In the genomic region with DNA sequence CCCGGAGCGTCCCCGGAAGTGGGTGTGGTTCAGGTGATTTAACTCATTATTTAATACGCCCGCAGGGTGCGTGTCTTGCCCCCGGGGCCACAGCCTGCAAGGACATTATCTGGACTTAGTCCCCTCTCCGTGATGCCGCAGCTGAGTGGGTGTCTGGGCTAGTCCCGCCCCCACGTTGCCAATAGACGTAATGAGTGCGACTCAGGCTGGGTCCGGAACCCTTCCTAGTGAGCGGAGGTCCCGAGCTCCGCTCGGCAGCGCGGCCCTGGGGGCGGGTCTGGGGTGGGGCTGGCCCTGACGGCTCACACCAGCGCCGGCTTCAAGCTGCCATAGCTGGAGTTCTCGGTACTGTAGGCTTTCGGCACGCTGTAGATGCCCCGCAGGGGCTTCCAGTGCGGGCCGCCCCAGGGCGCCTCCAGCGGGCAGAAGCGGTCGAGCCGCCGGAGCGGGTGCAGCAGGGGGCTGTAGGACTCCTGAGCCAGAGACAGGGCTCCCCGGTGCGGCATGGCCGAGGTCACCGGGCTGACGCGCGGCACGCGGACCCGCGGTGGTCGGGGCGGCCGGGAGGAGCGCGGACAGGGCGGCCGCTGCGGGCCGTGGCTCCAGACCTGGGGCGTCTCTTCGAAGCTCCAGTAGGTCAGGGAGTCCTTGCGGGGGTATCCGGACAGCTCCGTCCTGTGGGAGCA, we compare ENCODE assay signal across 8 cellular contexts. TPM values are rescaled to one million over a fixed set of nuclear protein-coding genes. Genes with fewer than 3 reads are reported as not detected.
A peak's percentile ranks its signal among the peaks of the same experiment; 100 is the strongest.
DNase-seq lines count a peak whose midpoint lies in the region; ATAC-seq and TF ChIP-seq lines count a peak whose summit lies in the region.

No MANE protein-coding gene starts in this region.

- TF ChIP-seq RAD21 in HCT116 (IDR thresholded peaks at IDR 0.05; ENCODE audit: low read depth) = no peak

- H3K79me2 ChIP-seq in HCT116 (ENCODE audit: insufficient read depth, low read length) = no peaks in the 10 kb centered on the region
- no peaks in the 10 kb centered on the region for H3K79me2 ChIP-seq in parathyroid adenoma

- DNase-seq in CD14-positive monocyte (ENCODE audit: low spot score) = no peak
- peak; percentile 60 for DNase-seq in HCT116 (ENCODE audit: low read depth, low spot score)
- DNase-seq in RPMI7951 (ENCODE audit: low read depth) = peak; percentile 55
- peak; percentile 57 for DNase-seq in activated effector memory CD4-positive, alpha-beta T cell treated with Interleukin-2 at 50 U/mL for 16 hours
- peak; percentile 41 for DNase-seq in foreskin melanocyte
- DNase-seq in NCI-H774 (lab: John Stamatoyannopoulos, UW) = no peak

- H2AFZ ChIP-seq in HCT116 (ENCODE audit: low read depth, low read length, poor library complexity, severe bottlenecking) (no peak overlapping the region), parathyroid adenoma (peak overlapping the region; percentile 68)

- no peak overlapping the region for H3K27ac Mint-ChIP-seq in CD14-positive monocyte

- H3K27me3 Mint-ChIP-seq in CD14-positive monocyte (ENCODE audit: low read depth in 3 of 3) = peaks cover 36 to 48% (median 48%) of the 10 kb centered on the region in 3 donors

- POLR2A ChIA-PET in HCT116 (lab: Charles Lee) = interaction anchor here (0.6 to 2.3 kb wide), 3 partner anchors 24 to 38 kb away, joined by 3 to 9 read pairs (median 7); a partner anchor contains a TSS

- peak overlapping the region; percentile 95 for H3K27ac ChIP-seq in HCT116 (ENCODE audit: low read depth, low read length)
- no peak overlapping the region for H3K27ac ChIP-seq in parathyroid adenoma

- H3K36me3 ChIP-seq in HCT116 (ENCODE audit: control insufficient read depth in 1 of 2, insufficient read depth in 2 of 2, low read length in 2 of 2) (peaks cover 6 to 11% of the 10 kb centered on the region in 2 experiments; a peak in 2 of 4 replicates), parathyroid adenoma (ENCODE audit: control insufficient read depth, insufficient read depth, low read length) (no peaks in the 10 kb centered on the region)

- RAD21 ChIA-PET in HCT116 (lab: Charles Lee; ENCODE audit: low non-redundant PET in 1 of 2, low total read pairs in 2 of 2, uncharacterized antibody in 2 of 2, unreplicated experiment in 2 of 2) = no interaction called here

- H3K9me2 ChIP-seq in HCT116 (ENCODE audit: insufficient read depth) = no peaks in the 10 kb centered on the region

- no TSS peak for BruUV-seq in HCT116 (replicated peaks; lab: Mats Ljungman, UMichigan)

- H3K9me3 ChIP-seq in HCT116 (ENCODE audit: control insufficient read depth in 1 of 2, insufficient read depth in 1 of 2, low read depth in 1 of 2, low read length in 2 of 2) (no peaks in the 10 kb centered on the region), parathyroid adenoma (ENCODE audit: control insufficient read depth, low read length) (no peaks in the 10 kb centered on the region)

- intact Hi-C loops in CD14-positive monocyte (cut with micrococcal nuclease) (no loop called here), HCT116 (cut with micrococcal nuclease) (no loop called here)

- H3K9me3 Mint-ChIP-seq in CD14-positive monocyte = peaks cover 0 to 10% (median 5%) of the 10 kb centered on the region in 7 donors

- CTCF ChIA-PET in HCT116 (lab: Charles Lee) = interaction anchor here (0.8 to 4.3 kb wide), 6 partner anchors 14 to 222 kb away, joined by 3 to 44 read pairs (median 6); a partner anchor contains a TSS

- peak; percentile 67 for TF ChIP-seq CTCF in CD14-positive monocyte (IDR thresholded peaks at IDR 0.05)
- peak in 2 of 3 experiments; percentile 47 to 53; a peak in 4 of 6 replicates for TF ChIP-seq CTCF in HCT116 (IDR thresholded peaks at IDR 0.05 in 2 of 3, conservative IDR thresholded peaks at IDR 0.05 in 1 of 3; ENCODE audit: borderline replicate concordance in 1 of 3, insufficient read depth in 1 of 3, low read depth in 2 of 3, low read length in 2 of 3)
- peak; percentile 41 for TF ChIP-seq CTCF in parathyroid adenoma (IDR thresholded peaks at IDR 0.05)

- H3K9ac ChIP-seq in HCT116 (ENCODE audit: low read length) (peak overlapping the region; percentile 77), parathyroid adenoma (no peak overlapping the region)

- H3K4me2 ChIP-seq in HCT116 (ENCODE audit: low read length) (peak overlapping the region; percentile 95), parathyroid adenoma (ENCODE audit: low read length) (peak overlapping the region; percentile 88)

- H3K27me3 ChIP-seq in HCT116 (ENCODE audit: insufficient read depth, low read length) (no peaks in the 10 kb centered on the region), parathyroid adenoma (ENCODE audit: control insufficient read depth, insufficient read depth, low read length) (no peaks in the 10 kb centered on the region)

- ATAC-seq in HCT116 (peak; percentile 73), GM19395 (IDR thresholded peaks at IDR 0.05; ENCODE audit: unreplicated experiment) (no peak)

- peak overlapping the region; percentile 91 to 96 for H3K4me3 Mint-ChIP-seq in CD14-positive monocyte

- peak; percentile 36 for TF ChIP-seq POLR2A in HCT116 (IDR thresholded peaks at IDR 0.05; ENCODE audit: borderline replicate concordance, extremely low read depth, insufficient read depth, insufficient read length)

- H3K36me3 Mint-ChIP-seq in CD14-positive monocyte = peaks cover 29 to 42% of the 10 kb centered on the region in 2 donors

- H3K4me1 ChIP-seq in HCT116 (ENCODE audit: control insufficient read depth in 1 of 2, insufficient read depth in 2 of 2, low read length in 2 of 2) = peaks cover 31 to 55% of the 10 kb centered on the region in 2 experiments
- peaks cover 5% of the 10 kb centered on the region for H3K4me1 ChIP-seq in parathyroid adenoma

- H3K4me3 ChIP-seq in HCT116 (replicated peaks in 1 of 2; ENCODE audit: low read depth in 1 of 2, low read length in 2 of 2) (peak overlapping the region; percentile 53 to 60), parathyroid adenoma (ENCODE audit: low read depth, low read length) (peak overlapping the region; percentile 52)

- peaks cover 29% of the 10 kb centered on the region for H3K4me1 Mint-ChIP-seq in CD14-positive monocyte

- no peaks in the 10 kb centered on the region for H4K20me1 ChIP-seq in HCT116 (ENCODE audit: insufficient read depth)

TF ChIP-seq in HCT116, 20 proteins besides CTCF, POLR2A, EP300 and RAD21:
- TF ChIP-seq ZNF274 (IDR thresholded peaks at IDR 0.05; ENCODE audit: low read depth, low read length) (no peak), SIN3A (IDR thresholded peaks at IDR 0.05; ENCODE audit: low read depth) (peak; percentile 66; the same call in 1 of the 2 replicates), POLR2AphosphoS5 (IDR thresholded peaks at IDR 0.05; ENCODE audit: low read depth, low read length) (peak; percentile 75), TCF7L2 (IDR thresholded peaks at IDR 0.05; ENCODE audit: borderline replicate concordance, extremely low read depth, insufficient read depth, insufficient read length) (no peak), YY1 (IDR thresholded peaks at IDR 0.05; ENCODE audit: extremely low read depth, insufficient replicate concordance, low read depth, low read length) (peak; percentile 5), JUND (IDR thresholded peaks at IDR 0.05) (0 out of 2 replicates have a peak, but pooled peaks have one; percentile 37), EGR1 (IDR thresholded peaks at IDR 0.05; ENCODE audit: low read depth) (peak; percentile 80), ELF1 (IDR thresholded peaks at IDR 0.05; ENCODE audit: borderline replicate concordance, low read depth) (no peak; the same call in 1 of the 2 replicates), ZFX (IDR thresholded peaks at IDR 0.05) (no peak)
- TF ChIP-seq, protein P1, sequence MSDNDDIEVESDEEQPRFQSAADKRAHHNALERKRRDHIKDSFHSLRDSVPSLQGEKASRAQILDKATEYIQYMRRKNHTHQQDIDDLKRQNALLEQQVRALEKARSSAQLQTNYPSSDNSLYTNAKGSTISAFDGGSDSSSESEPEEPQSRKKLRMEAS (IDR thresholded peaks at IDR 0.05) = peak; percentile 55
- TF ChIP-seq, protein P2, sequence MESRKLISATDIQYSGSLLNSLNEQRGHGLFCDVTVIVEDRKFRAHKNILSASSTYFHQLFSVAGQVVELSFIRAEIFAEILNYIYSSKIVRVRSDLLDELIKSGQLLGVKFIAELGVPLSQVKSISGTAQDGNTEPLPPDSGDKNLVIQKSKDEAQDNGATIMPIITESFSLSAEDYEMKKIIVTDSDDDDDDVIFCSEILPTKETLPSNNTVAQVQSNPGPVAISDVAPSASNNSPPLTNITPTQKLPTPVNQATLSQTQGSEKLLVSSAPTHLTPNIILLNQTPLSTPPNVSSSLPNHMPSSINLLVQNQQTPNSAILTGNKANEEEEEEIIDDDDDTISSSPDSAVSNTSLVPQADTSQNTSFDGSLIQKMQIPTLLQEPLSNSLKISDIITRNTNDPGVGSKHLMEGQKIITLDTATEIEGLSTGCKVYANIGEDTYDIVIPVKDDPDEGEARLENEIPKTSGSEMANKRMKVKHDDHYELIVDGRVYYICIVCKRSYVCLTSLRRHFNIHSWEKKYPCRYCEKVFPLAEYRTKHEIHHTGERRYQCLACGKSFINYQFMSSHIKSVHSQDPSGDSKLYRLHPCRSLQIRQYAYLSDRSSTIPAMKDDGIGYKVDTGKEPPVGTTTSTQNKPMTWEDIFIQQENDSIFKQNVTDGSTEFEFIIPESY (IDR thresholded peaks at IDR 0.05; ENCODE audit: extremely low read depth, insufficient replicate concordance, low read length) = peak; percentile 24

RNA-seq across cellular contexts. Expression of a gene that starts 0.9 kb away (rescaled TPM):
- not detected for polyA plus RNA-seq in CD14-positive monocyte
- total RNA-seq in HCT116 (2021; ENCODE audit: unreplicated experiment) = 3.7 TPM
- polyA plus RNA-seq in HCT116 (2012) = 4.2 and 4.7 TPM in 2 replicates
- total RNA-seq in RPMI7951 (2014; rRNA removed; shearing (Covaris generic)) = 0.68 TPM in 1 of 2 replicates, not detected in the other

RNA-seq across cellular contexts. Expression of a gene that starts 6.3 kb away (rescaled TPM):
- not detected for polyA plus RNA-seq in CD14-positive monocyte
- total RNA-seq in HCT116 (2021; ENCODE audit: unreplicated experiment) = not detected
- polyA plus RNA-seq in HCT116 (2012) = not detected in 2 replicates
- not detected in 2 replicates for total RNA-seq in RPMI7951 (2014; rRNA removed; shearing (Covaris generic))

RNA-seq across cellular contexts. Expression of a gene that starts 13.9 kb away (rescaled TPM):
- not detected for polyA plus RNA-seq in CD14-positive monocyte
- 5.0 TPM for total RNA-seq in HCT116 (2021; ENCODE audit: unreplicated experiment)
- polyA plus RNA-seq in HCT116 (2012) = 6.4 and 7.5 TPM in 2 replicates
- not detected in 2 replicates for total RNA-seq in RPMI7951 (2014; rRNA removed; shearing (Covaris generic))

RNA-seq across cellular contexts. Expression of a gene that starts 18.9 kb away (rescaled TPM):
- not detected for polyA plus RNA-seq in CD14-positive monocyte
- total RNA-seq in HCT116 (2021; ENCODE audit: unreplicated experiment) = 0.76 TPM
- 0.23 and 0.57 TPM in 2 replicates for polyA plus RNA-seq in HCT116 (2012)
- total RNA-seq in RPMI7951 (2014; rRNA removed; shearing (Covaris generic)) = not detected in 2 replicates

RNA-seq across cellular contexts. Expression of a gene that starts 24.1 kb away (rescaled TPM):
- 10 to 100 TPM; 40.1 to 41.9 TPM for polyA plus RNA-seq in CD14-positive monocyte
- 270 TPM for total RNA-seq in HCT116 (2021; ENCODE audit: unreplicated experiment)
- 410 and 435 TPM in 2 replicates for polyA plus RNA-seq in HCT116 (2012)
- 384 and 389 TPM in 2 replicates for total RNA-seq in RPMI7951 (2014; rRNA removed; shearing (Covaris generic))

Comparison
In these comparisons a context has a peak if more than half of its experiments do, and no peak if none do; other contexts are left out.
1. DNase-seq: peak in HCT116 (single experiment), RPMI7951 (single experiment), activated effector memory CD4-positive, alpha-beta T cell treated with Interleukin-2 at 50 U/mL for 16 hours (single experiment) and foreskin melanocyte (single experiment); none in CD14-positive monocyte (single experiment) and NCI-H774 (single experiment).
2. Peak in every context shown above with its lines, with median percentiles within 50 percentile points of each other: CTCF ChIP-seq.